2 cellular contexts compared by ENCODE assay signal in the genomic region with DNA sequence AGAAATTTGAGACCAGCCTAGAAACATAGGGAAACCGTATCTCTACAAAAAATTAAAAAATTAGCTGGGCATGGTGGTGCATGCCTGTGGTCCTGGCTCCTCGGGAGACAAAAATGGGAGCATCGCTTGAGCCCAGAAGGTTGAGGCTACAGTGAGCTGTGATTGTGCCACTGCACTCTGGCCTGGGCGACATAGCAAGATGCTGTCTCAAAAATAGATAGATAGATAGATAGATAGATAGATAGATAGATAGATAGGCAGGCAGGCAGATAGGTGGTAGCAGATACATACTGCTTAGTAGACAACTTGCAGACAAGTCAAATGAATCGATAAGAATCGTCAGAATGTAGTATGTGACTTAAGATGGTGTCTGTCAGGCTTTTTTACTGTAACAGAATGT.
TF ChIP-seq lines count a peak whose summit lies in the region.

No MANE protein-coding gene starts in this region.

TF ChIP-seq in HepG2, 621 proteins besides CTCF, POLR2A, EP300 and RAD21:
- TF ChIP-seq ZNF878 (CRISPR knock-in tag; IDR thresholded peaks at IDR 0.05) (no peak), TOPORS (CRISPR knock-in tag; IDR thresholded peaks at IDR 0.05) (no peak), ATF1 (CRISPR knock-in tag; IDR thresholded peaks at IDR 0.05) (no peak)
TF ChIP-seq in HepG2: peak in this region for 0.

TF ChIP-seq in K562, 482 proteins besides CTCF, POLR2A, EP300 and RAD21:
- TF ChIP-seq GATAD2B (IDR thresholded peaks at IDR 0.05; ENCODE audit: borderline replicate concordance) (0 out of 2 replicates have a peak, but pooled peaks have one; percentile 47), ZZZ3 (IDR thresholded peaks at IDR 0.05) (no peak), DACH1 (IDR thresholded peaks at IDR 0.05; ENCODE audit: partially characterized antibody) (peak; percentile 93)
TF ChIP-seq in K562: peak in this region for 2.
